ENCODE assay signal across 31 cellular contexts in the genomic region with DNA sequence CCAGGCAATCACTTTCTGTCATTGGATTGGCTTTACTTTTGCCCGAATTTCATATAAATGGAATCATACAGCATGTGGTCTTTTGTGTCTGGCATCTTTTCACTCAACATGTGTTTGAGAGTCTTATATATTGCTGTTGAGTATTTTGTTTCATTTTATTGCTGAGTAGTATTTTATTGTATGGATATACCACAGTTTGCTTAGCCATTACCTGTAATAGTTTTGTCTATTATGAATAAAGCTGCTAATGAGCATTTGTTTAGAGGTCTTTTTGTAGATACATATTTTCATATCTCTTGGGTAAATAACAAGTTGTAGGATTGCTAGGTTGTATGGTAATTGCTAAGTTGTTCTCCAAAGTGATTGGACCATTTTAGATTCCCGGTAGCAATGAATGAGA.
"Had no signal": no experiment of that assay in that cellular context is flagged by ENCODE, and none has a peak within 500 bp of the region (broad histone marks: within the 10 kb centered on the region; RNA-seq: fewer than 3 reads in every experiment).

No MANE protein-coding gene starts in this region.

- H3K4me2 ChIP-seq: neural progenitor cell, smooth muscle cell had no signal

- H3K27ac ChIP-seq: ovary, parathyroid adenoma, psoas muscle, skin epidermis, suprapubic skin, testis, tibial artery, transverse colon, upper lobe of right lung, uterus had no signal

- H2AFZ ChIP-seq: neural progenitor cell, parathyroid adenoma had no signal

- H3K9me3 ChIP-seq: ovary, psoas muscle, spleen, suprapubic skin, testis, tibial artery, transverse colon, upper lobe of right lung, uterus had no signal

- ATAC-seq: natural killer cell; psoas muscle; right cardiac atrium; sciatic nerve; stimulated activated memory B cell treated with anti-CD40 and anti-IgM and Interleukin-4, amounts not matched to agents 10 μg/mL and 1 μg/mL and 100 μg/mL, for 72 hours; stimulated activated naive CD8-positive, alpha-beta T cell treated with anti-CD3 and anti-CD28 coated beads, Interleukin-15, amount 100 ng/mL, for 72 hours; stimulated activated naive CD8-positive, alpha-beta T cell treated with anti-CD3 and anti-CD28 coated beads, Interleukin-15, Interleukin-2, amounts not matched to agents 100 U/mL and 50 U/mL, for 24 hours; upper lobe of right lung had no signal

- H3K27me3 ChIP-seq: neural progenitor cell, ovary, spleen, suprapubic skin, testis, tibial artery, transverse colon, upper lobe of right lung, uterus had no signal

- H3K79me2 ChIP-seq: parathyroid adenoma had no signal

- H3K9me3 Mint-ChIP-seq: natural killer cell; neural progenitor cell; stimulated activated memory B cell treated with anti-CD40 and anti-IgM and Interleukin-4, amounts not matched to agents 10 μg/mL and 1 μg/mL and 100 μg/mL, for 72 hours; stimulated activated naive CD8-positive, alpha-beta T cell treated with anti-CD3 and anti-CD28 coated beads, Interleukin-15, amount 100 ng/mL, for 72 hours; type B pancreatic cell had no signal

- H3K36me3 ChIP-seq: neural progenitor cell, ovary, spleen, transverse colon, uterus had no signal

- H3K4me1 ChIP-seq: parathyroid adenoma, psoas muscle, suprapubic skin, testis, transverse colon, upper lobe of right lung, uterus had no signal

- H3K4me3 ChIP-seq: neural progenitor cell, ovary, psoas muscle, skin epidermis, smooth muscle cell, spleen, suprapubic skin, testis, tibial artery, transverse colon, upper lobe of right lung, uterus had no signal

- H3K4me1 Mint-ChIP-seq: natural killer cell; stimulated activated memory B cell treated with anti-CD40 and anti-IgM and Interleukin-4, amounts not matched to agents 10 μg/mL and 1 μg/mL and 100 μg/mL, for 72 hours; stimulated activated naive CD8-positive, alpha-beta T cell treated with anti-CD3 and anti-CD28 coated beads, Interleukin-15, amount 100 ng/mL, for 72 hours had no signal

- H3K36me3 Mint-ChIP-seq: natural killer cell; stimulated activated memory B cell treated with anti-CD40 and anti-IgM and Interleukin-4, amounts not matched to agents 10 μg/mL and 1 μg/mL and 100 μg/mL, for 72 hours had no signal

- H3K9ac ChIP-seq: neural progenitor cell, parathyroid adenoma had no signal

- DNase-seq: natural killer cell; occipital lobe; ovary; posterior cingulate gyrus; psoas muscle; right cardiac atrium; spleen; stimulated activated CD4-positive, alpha-beta T cell treated with anti-CD3 and anti-CD28 coated beads, Interleukin-12 subunit alpha, Interleukin-12 subunit beta, amount 100 ng/mL, for 4 hours; stimulated activated CD4-positive, alpha-beta T cell treated with anti-CD3 and anti-CD28 coated beads, Interleukin-1b, Interleukin-23, amount 100 ng/mL, for 48 hours; stimulated activated CD4-positive, alpha-beta T cell treated with anti-CD3 and anti-CD28 coated beads, Interleukin-4, amount 100 ng/mL, for 1 hour; stimulated activated CD4-positive, alpha-beta T cell treated with anti-CD3 and anti-CD28 coated beads, Interleukin-4, amount 100 ng/mL, for 4 hours; stimulated activated CD8-positive, alpha-beta memory T cell treated with anti-CD3 and anti-CD28 coated beads, Interleukin-4, amount 100 ng/mL, for 48 hours; stimulated activated naive CD4-positive, alpha-beta T cell; stimulated activated naive CD8-positive, alpha-beta T cell treated with anti-CD3 and anti-CD28 coated beads, Interleukin-15, amount 100 ng/mL, for 72 hours; stimulated activated naive CD8-positive, alpha-beta T cell treated with anti-CD3 and anti-CD28 coated beads, Interleukin-15, Interleukin-2, amounts not matched to agents 100 U/mL and 50 U/mL, for 24 hours; substantia nigra; testis; tibial artery; transverse colon; upper lobe of right lung; uterus had no signal

- H3K4me3 Mint-ChIP-seq: natural killer cell; nephron; neural progenitor cell; stimulated activated memory B cell treated with anti-CD40 and anti-IgM and Interleukin-4, amounts not matched to agents 10 μg/mL and 1 μg/mL and 100 μg/mL, for 72 hours; stimulated activated naive CD8-positive, alpha-beta T cell treated with anti-CD3 and anti-CD28 coated beads, Interleukin-15, amount 100 ng/mL, for 72 hours; type B pancreatic cell had no signal

- H3K27me3 Mint-ChIP-seq: progenitor cell of endocrine pancreas; stimulated activated memory B cell treated with anti-CD40 and anti-IgM and Interleukin-4, amounts not matched to agents 10 μg/mL and 1 μg/mL and 100 μg/mL, for 72 hours; stimulated activated naive CD8-positive, alpha-beta T cell treated with anti-CD3 and anti-CD28 coated beads, Interleukin-15, amount 100 ng/mL, for 72 hours; type B pancreatic cell had no signal

- H3K27ac Mint-ChIP-seq: natural killer cell; nephron; neural progenitor cell; progenitor cell of endocrine pancreas; stimulated activated memory B cell treated with anti-CD40 and anti-IgM and Interleukin-4, amounts not matched to agents 10 μg/mL and 1 μg/mL and 100 μg/mL, for 72 hours; stimulated activated naive CD8-positive, alpha-beta T cell treated with anti-CD3 and anti-CD28 coated beads, Interleukin-15, amount 100 ng/mL, for 72 hours; type B pancreatic cell had no signal
